ENCODE assay signal across 20 cellular contexts in the genomic region with DNA sequence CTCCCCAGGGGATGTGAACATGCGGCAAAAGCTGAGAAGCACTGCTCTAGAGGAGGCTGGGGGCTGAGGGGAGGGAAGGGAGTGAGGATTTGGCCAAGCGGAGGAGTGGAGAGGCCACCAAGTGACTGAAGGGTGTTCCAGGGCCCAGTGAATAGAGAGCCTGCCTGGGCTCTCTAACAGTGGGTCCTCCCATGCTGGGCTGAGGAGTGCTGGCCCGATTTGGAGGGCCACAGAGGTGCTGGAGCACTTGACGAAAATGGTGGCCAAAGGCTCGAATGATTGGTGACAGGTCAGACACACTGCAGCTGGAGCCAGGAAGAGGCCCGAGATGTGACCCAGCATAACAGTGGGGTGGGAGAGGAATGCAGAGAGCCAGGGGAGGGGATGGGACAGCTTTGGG. TPM values are rescaled to one million over a fixed set of nuclear protein-coding genes. Genes with fewer than 3 reads are reported as not detected.
"Had no signal": no experiment of that assay in that cellular context is flagged by ENCODE, and none has a peak within 500 bp of the region (broad histone marks: within the 10 kb centered on the region; RNA-seq: fewer than 3 reads in every experiment).

No MANE protein-coding gene starts in this region.

- H3K36me3 Mint-ChIP-seq: type B pancreatic cell had no signal

- H3K27me3 Mint-ChIP-seq: naive B cell, type B pancreatic cell had no signal

- H3K9me3 Mint-ChIP-seq: naive B cell, type B pancreatic cell had no signal

- H3K4me3 Mint-ChIP-seq: naive B cell, type B pancreatic cell had no signal

- ATAC-seq: left colon, left ventricle myocardium superior had no signal

- DNase-seq: cortex of kidney; dorsolateral prefrontal cortex; effector CD8-positive, alpha-beta T cell; foreskin melanocyte; heart left ventricle; hippocampal formation; left colon; left ventricle myocardium superior; mesenchymal stem cell; midbrain; naive B cell; posterior cingulate gyrus; sigmoid colon; stimulated activated CD4-positive, alpha-beta T cell treated with anti-CD3 and anti-CD28 coated beads, Interleukin-2, amount 100 ng/mL, for 24 hours; stimulated activated CD4-positive, alpha-beta T cell treated with anti-CD3 and anti-CD28 coated beads, Interleukin-4, amount 100 ng/mL, for 4 hours; stimulated activated naive CD4-positive, alpha-beta T cell; thyroid gland had no signal

- H3K27ac Mint-ChIP-seq: type B pancreatic cell had no signal

RNA-seq across cellular contexts. Expression of a gene that starts 37.5 kb away (rescaled TPM):
- total RNA-seq: glomerular endothelial cell, left ventricle myocardium superior, suprapubic skin, thyroid gland had no signal
